ENCODE assay signal across 27 cellular contexts in the genomic region with DNA sequence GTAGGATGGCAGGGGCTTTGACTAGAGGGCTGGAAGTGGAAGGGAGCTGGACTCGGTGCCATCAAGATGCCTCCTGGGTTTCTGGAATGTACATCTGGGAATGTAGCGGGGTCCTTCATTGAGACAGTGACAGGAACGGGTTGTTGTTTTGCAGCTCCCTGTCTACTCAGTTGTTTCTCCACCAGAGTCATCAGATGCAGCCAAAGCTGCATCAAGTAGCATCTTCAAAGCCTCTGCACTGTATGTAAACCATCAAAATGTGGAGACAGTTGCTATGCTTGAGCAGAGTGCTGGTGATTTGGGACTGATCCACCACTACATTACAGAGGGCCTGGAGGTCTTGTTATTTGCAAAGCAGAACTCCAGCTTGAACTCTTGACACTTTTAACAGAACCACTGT.
"Had no signal": no experiment of that assay in that cellular context is flagged by ENCODE, and none has a peak within 500 bp of the region (broad histone marks: within the 10 kb centered on the region; RNA-seq: fewer than 3 reads in every experiment).

No MANE protein-coding gene starts in this region.

- H3K9ac ChIP-seq: SK-N-SH had no signal

- H3K9me3 ChIP-seq: adrenal gland, Peyer's patch, SK-N-SH had no signal

- H3K4me2 ChIP-seq: SK-N-SH had no signal

- H3K4me3 ChIP-seq: adrenal gland, Peyer's patch, SJSA1 had no signal

- H3K27ac ChIP-seq: adrenal gland, Peyer's patch, SJSA1 had no signal

- H3K27ac Mint-ChIP-seq: activated CD4-positive, alpha-beta T cell treated with anti-CD3 and anti-CD28 coated beads, Interleukin-2, amount 10 ng/mL, durations not matched to agents 24 days and 14 days; activated CD8-positive, alpha-beta T cell treated with anti-CD3 and anti-CD28 coated beads, Interleukin-2, amount 10 ng/mL, durations not matched to agents 7 days and 5 days; activated T-cell treated with anti-CD3 and anti-CD28 coated beads, Interleukin-2, amount 50 U/mL, for 24 hours; T-helper 1 cell treated with Interleukin-12 subunit alpha and Interleukin-12 subunit beta and Interleukin-4 antibody, amounts not matched to agents 30 μg/mL and 1 μg/mL, for 36 hours; T-helper 2 cell treated with Interferon-gamma antibody and Interleukin-4, amounts not matched to agents 5 μg/mL and 100 μg/mL, for 36 hours had no signal

- H3K4me1 ChIP-seq: Peyer's patch had no signal

- H3K27me3 ChIP-seq: adrenal gland, Peyer's patch, SJSA1 had no signal

- H3K36me3 ChIP-seq: adrenal gland, Peyer's patch, SJSA1 had no signal

- FAIRE-seq: bronchial epithelial cell, TTC549 had no signal

- H3K4me3 Mint-ChIP-seq: activated CD4-positive, alpha-beta T cell treated with anti-CD3 and anti-CD28 coated beads, Interleukin-2, amount 10 ng/mL, durations not matched to agents 24 days and 14 days; activated CD8-positive, alpha-beta T cell treated with anti-CD3 and anti-CD28 coated beads, Interleukin-2, amount 10 ng/mL, durations not matched to agents 7 days and 5 days; activated T-cell treated with anti-CD3 and anti-CD28 coated beads, Interleukin-2, amount 50 U/mL, for 24 hours; brain; T-helper 1 cell treated with Interleukin-12 subunit alpha and Interleukin-12 subunit beta and Interleukin-4 antibody, amounts not matched to agents 30 μg/mL and 1 μg/mL, for 36 hours; T-helper 2 cell treated with Interferon-gamma antibody and Interleukin-4, amounts not matched to agents 5 μg/mL and 100 μg/mL, for 36 hours had no signal

- H3K27me3 Mint-ChIP-seq: activated CD4-positive, alpha-beta T cell treated with anti-CD3 and anti-CD28 coated beads, Interleukin-2, amount 10 ng/mL, durations not matched to agents 24 days and 14 days; activated T-cell treated with anti-CD3 and anti-CD28 coated beads, Interleukin-2, amount 50 U/mL, for 24 hours had no signal

- DNase-seq: activated CD4-positive, alpha-beta T cell treated with anti-CD3 and anti-CD28 coated beads, Interleukin-2, amount 10 ng/mL, durations not matched to agents 24 days and 14 days; activated CD4-positive, alpha-beta T cell treated with anti-CD3 and anti-CD28 coated beads, Interleukin-2, amount 50 U/mL, for 48 hours; activated CD8-positive, alpha-beta T cell treated with anti-CD3 and anti-CD28 coated beads, Interleukin-2, amount 10 ng/mL, durations not matched to agents 7 days and 5 days; activated effector memory CD4-positive, alpha-beta T cell treated with anti-CD3 and anti-CD28 coated beads, Interleukin-2, amount 50 U/mL, for 16 hours; activated naive CD4-positive, alpha-beta T cell; activated naive CD4-positive, alpha-beta T cell treated with anti-CD3 and anti-CD28 coated beads, Interleukin-2, amount 50 U/mL, for 16 hours; activated T-cell treated with anti-CD3 and anti-CD28 coated beads, Interleukin-2, amount 50 U/mL, for 24 hours; adrenal gland; caudate nucleus; Karpas-422; NCI-H1048; NCI-H1105 treated with DMSO at 0.1 percent for 48 hours; NCI-H1436; NCI-H1694; NCI-H2029; NCI-H524 treated with DMSO at 0.1 percent for 48 hours; PC-3; Peyer's patch; RPMI8226; SHP77 treated with DMSO at 0.1 percent for 48 hours; SK-N-SH had no signal
